ENCODE assay signal across 20 cellular contexts in genomic region chr7:67636363-67637355, GRCh38.
DNase-seq lines count a peak whose midpoint lies in the region; TF ChIP-seq lines count a peak whose summit lies in the region.
"Had no signal": no experiment of that assay in that cellular context is flagged by ENCODE, and none has a peak within 500 bp of the region (broad histone marks: within the 10 kb centered on the region; RNA-seq: fewer than 3 reads in every experiment).

No MANE protein-coding gene starts in this region.

- CTCF ChIA-PET in CD8-positive, alpha-beta memory T cell (lab: Charles Lee) = no interaction called here

- H3K9me3 ChIP-seq in neural progenitor cell (ENCODE audit: low read depth) (no peaks in the 10 kb centered on the region), transverse colon (no peaks in the 10 kb centered on the region)
- no peaks in the 10 kb centered on the region for H3K9me3 ChIP-seq in CD8-positive, alpha-beta memory T cell (ENCODE audit: low read length)
- H3K9me3 ChIP-seq: HAP-1, suprapubic skin had no signal

- no peaks in the 10 kb centered on the region for H3K36me3 Mint-ChIP-seq in neural progenitor cell
- H3K36me3 Mint-ChIP-seq in CD8-positive, alpha-beta memory T cell = no peaks in the 10 kb centered on the region
- H3K36me3 Mint-ChIP-seq: CD14-positive monocyte had no signal

- no peak overlapping the region for H3K4me3 Mint-ChIP-seq in neural progenitor cell
- H3K4me3 Mint-ChIP-seq in CD8-positive, alpha-beta memory T cell = no peak overlapping the region
- H3K4me3 Mint-ChIP-seq: activated CD4-positive, alpha-beta memory T cell treated with anti-CD3 and anti-CD28 coated beads, Interleukin-2, amount 10 ng/mL, durations not matched to agents 7 days and 5 days; activated T-helper 17 cell treated with anti-CD3 and anti-CD28 coated beads, Interleukin-2, amount 50 U/mL, for 72 hours; CD14-positive monocyte; central memory CD8-positive, alpha-beta T cell had no signal

- H3F3A ChIP-seq in neural progenitor cell (ENCODE audit: low read depth) = no peaks in the 10 kb centered on the region

- intact Hi-C loops in transverse colon (cut with DNase I; ENCODE audit: low total_unique reads) = no loop called here

- no peak overlapping the region for H3K9ac ChIP-seq in neural progenitor cell

- peak; percentile 3 for DNase-seq in DMS114 treated with DMSO at 0.1 percent for 48 hours (lab: John Stamatoyannopoulos, UW; ENCODE audit: unreplicated experiment)
- peak; percentile 17 for DNase-seq in NCI-H1092 treated with DMSO at 0.1 percent for 48 hours (lab: John Stamatoyannopoulos, UW)
- peak; percentile 29 for DNase-seq in cerebellum (ENCODE audit: low spot score)
- DNase-seq in neural progenitor cell (ENCODE audit: low spot score) = peak; percentile 44
- DNase-seq in transverse colon = no peak
- DNase-seq in CD8-positive, alpha-beta memory T cell = no peak
- DNase-seq in KBM-7 = no peak
- DNase-seq: activated CD4-positive, alpha-beta memory T cell treated with anti-CD3 and anti-CD28 coated beads, Interleukin-2, amount 10 ng/mL, durations not matched to agents 7 days and 5 days; foreskin fibroblast; mesenchymal stem cell; NCI-H1048; PC-9; right cardiac atrium; stimulated activated CD4-positive, alpha-beta T cell treated with anti-CD3 and anti-CD28 coated beads, Interleukin-1b, Interleukin-23, amount 100 ng/mL, for 48 hours had no signal

- no peaks in the 10 kb centered on the region for H4K20me1 ChIP-seq in neural progenitor cell (ENCODE audit: low read depth)

- H3K27ac ChIP-seq in neural progenitor cell = no peak overlapping the region
- no peak overlapping the region for H3K27ac ChIP-seq in transverse colon
- no peak overlapping the region for H3K27ac ChIP-seq in CD8-positive, alpha-beta memory T cell (ENCODE audit: low read depth, low read length)
- H3K27ac ChIP-seq: PC-9, SK-N-MC, suprapubic skin had no signal

- H3K27me3 Mint-ChIP-seq in neural progenitor cell (ENCODE audit: insufficient read depth, low read depth) = peaks cover 4% of the 10 kb centered on the region
- H3K27me3 Mint-ChIP-seq in CD8-positive, alpha-beta memory T cell = peaks cover 0 to 2% of the 10 kb centered on the region in 2 donors
- H3K27me3 Mint-ChIP-seq: activated CD4-positive, alpha-beta memory T cell treated with anti-CD3 and anti-CD28 coated beads, Interleukin-2, amount 10 ng/mL, durations not matched to agents 7 days and 5 days; activated T-helper 17 cell treated with anti-CD3 and anti-CD28 coated beads, Interleukin-2, amount 50 U/mL, for 72 hours; central memory CD8-positive, alpha-beta T cell had no signal

- in situ Hi-C loops in transverse colon (cut with MboI; ENCODE audit: low pct_ligation_motif_present in 1 of 4, low pct_unique_long_range_greater_than_20kb in 1 of 4, low sequenced_read_pairs in 3 of 4) = no loop called here
- in situ Hi-C loops in KBM-7 (cut with MboI; ENCODE audit: low pct_unique_long_range_greater_than_20kb, low sequenced_read_pairs) = no loop called here

- H3K27me3 ChIP-seq in neural progenitor cell = no peaks in the 10 kb centered on the region
- no peaks in the 10 kb centered on the region for H3K27me3 ChIP-seq in transverse colon
- H3K27me3 ChIP-seq in CD8-positive, alpha-beta memory T cell (ENCODE audit: insufficient read depth, low read length, poor library complexity, severe bottlenecking) = no peaks in the 10 kb centered on the region

- whole genome bisulfite sequencing in transverse colon (ENCODE audit: low coverage in 1 of 2), 2 donors = 56 to 59% methylated on average over 8 of the region's 8 CpGs

- H3K4me3 ChIP-seq in neural progenitor cell (no peak overlapping the region), transverse colon (no peak overlapping the region)
- H3K4me3 ChIP-seq in CD8-positive, alpha-beta memory T cell (ENCODE audit: low read length) = no peak overlapping the region
- H3K4me3 ChIP-seq: HAP-1, PC-9, SK-N-MC, suprapubic skin had no signal

- H3K4me2 ChIP-seq in neural progenitor cell = no peak overlapping the region
- H3K4me2 ChIP-seq: PC-9 had no signal

- H2AFZ ChIP-seq in neural progenitor cell (replicated peaks) = peak overlapping the region; percentile 87
- H2AFZ ChIP-seq: PC-9 had no signal

- H3K4me1 ChIP-seq in neural progenitor cell (no peaks in the 10 kb centered on the region), transverse colon (no peaks in the 10 kb centered on the region)
- H3K4me1 ChIP-seq in CD8-positive, alpha-beta memory T cell (ENCODE audit: insufficient read depth, low read length) = no peaks in the 10 kb centered on the region
- H3K4me1 ChIP-seq: HAP-1, suprapubic skin had no signal

- POLR2A ChIA-PET in CD8-positive, alpha-beta memory T cell (lab: Charles Lee) = interaction anchor here (0.7 kb wide), 1 partner anchor 7 kb away, joined by 3 read pairs; no protein-coding TSS in a partner anchor

- TF ChIP-seq CTCF in neural progenitor cell (IDR thresholded peaks at IDR 0.05) = peak; percentile 50
- no peak for TF ChIP-seq CTCF in transverse colon (IDR thresholded peaks at IDR 0.05)

- no peak for TF ChIP-seq EP300 in transverse colon (IDR thresholded peaks at IDR 0.05; ENCODE audit: low read depth)

- TF ChIP-seq POLR2A in transverse colon (IDR thresholded peaks at IDR 0.05) = no peak

- H3K36me3 ChIP-seq in neural progenitor cell (no peaks in the 10 kb centered on the region), transverse colon (no peaks in the 10 kb centered on the region)
- H3K36me3 ChIP-seq in CD8-positive, alpha-beta memory T cell (ENCODE audit: insufficient read depth, low read length) = no peaks in the 10 kb centered on the region
- H3K36me3 ChIP-seq: HAP-1, suprapubic skin had no signal

- peaks cover 5% of the 10 kb centered on the region for H3K9me3 Mint-ChIP-seq in neural progenitor cell
- H3K9me3 Mint-ChIP-seq in CD8-positive, alpha-beta memory T cell = peaks cover 0 to 8% (median 7%) of the 10 kb centered on the region in 5 donors
- H3K9me3 Mint-ChIP-seq: activated T-helper 17 cell treated with anti-CD3 and anti-CD28 coated beads, Interleukin-2, amount 50 U/mL, for 72 hours had no signal

- peaks cover 3% of the 10 kb centered on the region for H3K4me1 Mint-ChIP-seq in neural progenitor cell
- no peaks in the 10 kb centered on the region for H3K4me1 Mint-ChIP-seq in CD8-positive, alpha-beta memory T cell
- H3K4me1 Mint-ChIP-seq: activated CD4-positive, alpha-beta memory T cell treated with anti-CD3 and anti-CD28 coated beads, Interleukin-2, amount 10 ng/mL, durations not matched to agents 7 days and 5 days; activated T-helper 17 cell treated with anti-CD3 and anti-CD28 coated beads, Interleukin-2, amount 50 U/mL, for 72 hours; CD14-positive monocyte; central memory CD8-positive, alpha-beta T cell had no signal

- peak overlapping the region; percentile 70 for H3K27ac Mint-ChIP-seq in neural progenitor cell
- no peak overlapping the region for H3K27ac Mint-ChIP-seq in CD8-positive, alpha-beta memory T cell
- H3K27ac Mint-ChIP-seq: activated CD4-positive, alpha-beta memory T cell treated with anti-CD3 and anti-CD28 coated beads, Interleukin-2, amount 10 ng/mL, durations not matched to agents 7 days and 5 days; activated T-helper 17 cell treated with anti-CD3 and anti-CD28 coated beads, Interleukin-2, amount 50 U/mL, for 72 hours had no signal

- no peaks in the 10 kb centered on the region for H3K79me2 ChIP-seq in neural progenitor cell (ENCODE audit: low read depth)

Comparison
In these comparisons a context has a peak if more than half of its experiments do, and no peak if none do; other contexts are left out.
1. DNase-seq: peak in DMS114 treated with DMSO at 0.1 percent for 48 hours (single experiment), NCI-H1092 treated with DMSO at 0.1 percent for 48 hours (single experiment), cerebellum (single experiment) and neural progenitor cell (single experiment); none in transverse colon (single experiment), CD8-positive, alpha-beta memory T cell (0 of 5) and KBM-7 (single experiment).